Comparison of ENCODE assay signal across 6 cellular contexts in genomic region chr12:131260251-131260905, GRCh38.
"Had no signal": no experiment of that assay in that cellular context is flagged by ENCODE, and none has a peak within 500 bp of the region (broad histone marks: within the 10 kb centered on the region; RNA-seq: fewer than 3 reads in every experiment).

No MANE protein-coding gene starts in this region.

- FAIRE-seq: K562 had no signal

- H3K4me3 ChIP-seq: GM23338, K562 had no signal

- DNase-seq: H7, HCEC 1CT, IMR-90, KG1 had no signal

- H3K9me3 Mint-ChIP-seq: GM23338 had no signal

- ATAC-seq: GM23338, K562 had no signal

- H3K27ac Mint-ChIP-seq: GM23338 had no signal

- H3K4me3 Mint-ChIP-seq: GM23338 had no signal

- H3K4me2 ChIP-seq: GM23338 had no signal

- H2AFZ ChIP-seq: GM23338 had no signal
